9 cellular contexts compared by ENCODE assay signal in the genomic region with DNA sequence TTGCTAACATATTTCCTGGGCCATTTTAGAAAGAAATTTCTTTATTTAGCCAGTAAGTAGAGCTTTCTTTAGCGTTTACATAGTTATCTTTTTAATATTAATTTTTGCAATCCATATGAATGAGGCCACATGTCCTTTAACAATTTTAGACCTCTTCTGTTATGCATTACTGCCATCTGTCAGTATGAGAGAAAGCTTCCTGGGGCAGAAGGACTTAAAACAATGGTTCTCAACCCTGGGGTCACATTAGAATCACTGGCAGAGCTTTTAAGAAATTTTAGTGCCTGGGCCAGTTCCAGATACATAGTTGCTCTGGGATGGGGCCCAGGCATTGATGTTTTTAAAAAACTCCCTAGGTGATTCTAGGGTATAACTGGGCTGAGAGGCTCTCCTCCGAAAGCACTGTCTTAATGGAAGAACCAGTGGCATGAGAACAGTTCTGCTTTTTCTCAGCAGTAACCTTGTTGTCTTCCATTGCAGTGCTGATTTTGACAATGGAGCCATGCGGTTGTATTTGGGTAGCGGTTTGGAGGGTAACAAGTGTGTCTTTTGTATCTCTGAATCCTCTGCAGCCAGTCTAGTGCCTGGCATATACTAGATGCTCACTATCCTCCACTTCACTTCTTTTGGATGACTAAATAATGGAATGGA.
DNase-seq lines count a peak whose midpoint lies in the region; ATAC-seq and TF ChIP-seq lines count a peak whose summit lies in the region.
"Had no signal": no experiment of that assay in that cellular context is flagged by ENCODE, and none has a peak within 500 bp of the region (broad histone marks: within the 10 kb centered on the region; RNA-seq: fewer than 3 reads in every experiment).

No MANE protein-coding gene starts in this region.

- H3K36me3 ChIP-seq in SU-DHL-6 (ENCODE audit: low read length) (0 out of 2 replicates have a peak, but pooled peaks cover 10% of the 10 kb centered on the region), esophagus squamous epithelium (no peaks in the 10 kb centered on the region)
- H3K36me3 ChIP-seq: SJSA1 had no signal

- peak; percentile 32 for TF ChIP-seq CTCF in SU-DHL-6 (IDR thresholded peaks at IDR 0.05; ENCODE audit: insufficient read depth, low read length, poor library complexity, severe bottlenecking)
- no peak for TF ChIP-seq CTCF in esophagus squamous epithelium (IDR thresholded peaks at IDR 0.05)

- no peaks in the 10 kb centered on the region for H3K27me3 ChIP-seq in SU-DHL-6 (ENCODE audit: low read length)
- peaks cover 0 to 78% (median 0%) of the 10 kb centered on the region in 4 donors for H3K27me3 ChIP-seq in esophagus squamous epithelium
- H3K27me3 ChIP-seq: SJSA1 had no signal

- H3K36me3 Mint-ChIP-seq in memory B cell, result peaks cover 3% of the 10 kb centered on the region
- H3K36me3 Mint-ChIP-seq in activated naive CD4-positive, alpha-beta T cell treated with anti-CD3 and anti-CD28 coated beads for 36 hours (ENCODE audit: low read depth), result no peaks in the 10 kb centered on the region

- TF ChIP-seq POLR2A in esophagus squamous epithelium (IDR thresholded peaks at IDR 0.05), result no peak

- H3K4me3 ChIP-seq in SU-DHL-6 (ENCODE audit: insufficient read depth, low read length, poor library complexity, severe bottlenecking), result peak overlapping the region; percentile 56
- no peak overlapping the region for H3K4me3 ChIP-seq in esophagus squamous epithelium
- H3K4me3 ChIP-seq: SJSA1 had no signal

- peak overlapping the region; percentile 83 for H3K4me3 Mint-ChIP-seq in memory B cell
- no peak overlapping the region for H3K4me3 Mint-ChIP-seq in activated naive CD4-positive, alpha-beta T cell treated with anti-CD3 and anti-CD28 coated beads for 36 hours

- intact Hi-C loops in esophagus squamous epithelium (cut with DNase I), result no loop called here
- intact Hi-C loops in activated naive CD4-positive, alpha-beta T cell treated with anti-CD3 and anti-CD28 coated beads for 36 hours (cut with micrococcal nuclease), result no loop called here

- no peaks in the 10 kb centered on the region for H3K27me3 Mint-ChIP-seq in memory B cell
- H3K27me3 Mint-ChIP-seq in activated naive CD4-positive, alpha-beta T cell treated with anti-CD3 and anti-CD28 coated beads for 36 hours (ENCODE audit: low read depth), result peaks cover 2% of the 10 kb centered on the region

- peaks cover 0 to 40% (median 9%) of the 10 kb centered on the region in 3 donors for H3K4me1 ChIP-seq in esophagus squamous epithelium
- H3K4me1 ChIP-seq: SJSA1 had no signal

- peaks cover 35% of the 10 kb centered on the region for H3F3A ChIP-seq in SU-DHL-6 (ENCODE audit: insufficient read depth)

- peak; percentile 42 for DNase-seq in DMS 273 treated with DMSO at 0.1 percent for 48 hours (lab: John Stamatoyannopoulos, UW)
- no peak for DNase-seq in memory B cell (ENCODE audit: low spot score in 2 of 2)
- no peak for DNase-seq in esophagus squamous epithelium (lab: John Stamatoyannopoulos, UW)
- DNase-seq in activated naive CD4-positive, alpha-beta T cell treated with anti-CD3 and anti-CD28 coated beads for 36 hours, result no peak

- peak overlapping the region; percentile 59 for H3K9ac ChIP-seq in SU-DHL-6 (ENCODE audit: low read length)

- CTCF ChIA-PET in activated naive CD4-positive, alpha-beta T cell treated with anti-CD3 and anti-CD28 coated beads for 36 hours (lab: Charles Lee), result interaction anchor here (1.6 kb wide), 1 partner anchor 14 kb away, joined by 3 read pairs; no protein-coding TSS in a partner anchor

- peak overlapping the region; percentile 94 for H3K27ac ChIP-seq in SU-DHL-6 (ENCODE audit: low read depth, low read length)
- no peak overlapping the region for H3K27ac ChIP-seq in esophagus squamous epithelium
- H3K27ac ChIP-seq: SJSA1 had no signal

- peaks cover 55% of the 10 kb centered on the region for H3K4me1 Mint-ChIP-seq in memory B cell
- H3K4me1 Mint-ChIP-seq in activated naive CD4-positive, alpha-beta T cell treated with anti-CD3 and anti-CD28 coated beads for 36 hours (ENCODE audit: low read depth), result peaks cover 8% of the 10 kb centered on the region

- H4K20me1 ChIP-seq in SU-DHL-6 (ENCODE audit: low read depth, low read length), result no peaks in the 10 kb centered on the region

- peak overlapping the region; percentile 84 for H3K4me2 ChIP-seq in SU-DHL-6 (ENCODE audit: low read depth, low read length, poor library complexity, severe bottlenecking)

- H3K9me3 ChIP-seq in SU-DHL-6 (ENCODE audit: insufficient read depth, low read length), result no peaks in the 10 kb centered on the region
- no peaks in the 10 kb centered on the region for H3K9me3 ChIP-seq in esophagus squamous epithelium
- H3K9me3 ChIP-seq: SJSA1 had no signal

- peak overlapping the region; percentile 92 for H3K27ac Mint-ChIP-seq in memory B cell
- no peak overlapping the region for H3K27ac Mint-ChIP-seq in activated naive CD4-positive, alpha-beta T cell treated with anti-CD3 and anti-CD28 coated beads for 36 hours

- ATAC-seq in GM21423 (IDR thresholded peaks at IDR 0.05; ENCODE audit: unreplicated experiment) (peak; percentile 32), memory B cell (ENCODE audit: low read depth) (peak; percentile 8), HG03469 (IDR thresholded peaks at IDR 0.05; ENCODE audit: unreplicated experiment) (no peak)
- no peak for ATAC-seq in activated CD4-positive, CD25-positive, alpha-beta regulatory T cell treated with anti-CD3 and anti-CD28 coated beads, Interleukin-2, amount 50 U/mL, for 24 hours

- H2AFZ ChIP-seq in SU-DHL-6 (ENCODE audit: low read depth, low read length, severe bottlenecking), result peak overlapping the region; percentile 76

- H3K9me3 Mint-ChIP-seq in memory B cell, result no peaks in the 10 kb centered on the region
- peaks cover 2% of the 10 kb centered on the region for H3K9me3 Mint-ChIP-seq in activated naive CD4-positive, alpha-beta T cell treated with anti-CD3 and anti-CD28 coated beads for 36 hours

- H3K79me2 ChIP-seq in SU-DHL-6 (ENCODE audit: insufficient read depth, low read length), result peaks cover 27% of the 10 kb centered on the region; the same call in 1 of the 2 replicates

- 38 to 42% methylated on average over 4 of the region's 4 CpGs for WGBS in esophagus squamous epithelium, 2 donors

- no peaks in the 10 kb centered on the region for H3K9me2 ChIP-seq in SU-DHL-6 (replicated peaks; ENCODE audit: insufficient read depth, low read length)

Comparison
In these comparisons a context has a peak if more than half of its experiments do, and no peak if none do; other contexts are left out.
1. ATAC-seq: peak in GM21423 (single experiment) and memory B cell (single experiment); none in activated CD4-positive, CD25-positive, alpha-beta regulatory T cell treated with anti-CD3 and anti-CD28 coated beads, Interleukin-2, amount 50 U/mL, for 24 hours (0 of 2) and HG03469 (single experiment).